Comparison of ENCODE assay signal across 1 cellular context in the genomic region with DNA sequence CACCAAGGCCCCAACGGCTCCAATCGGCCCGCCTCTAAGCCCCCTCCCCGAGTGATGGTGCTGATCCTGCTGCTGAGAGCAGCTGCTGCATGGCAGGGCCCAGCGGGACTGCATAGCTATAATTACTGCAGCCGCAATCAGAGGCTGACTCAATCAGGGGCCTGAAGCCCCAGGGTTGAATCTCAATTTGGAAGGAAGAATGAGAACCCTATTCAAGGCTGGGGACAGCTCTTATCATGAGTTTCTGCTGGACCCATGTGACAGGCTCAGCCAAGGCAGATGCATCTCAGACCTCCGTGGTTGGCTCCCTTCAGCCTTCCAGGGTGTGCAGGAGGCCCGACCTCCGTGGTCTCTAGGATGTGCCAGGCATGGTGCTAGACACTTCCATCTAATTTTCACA.
TF ChIP-seq lines count a peak whose summit lies in the region.

No MANE protein-coding gene starts in this region.

TF ChIP-seq in HepG2, 621 proteins besides CTCF, POLR2A, EP300 and RAD21:
- no peak for TF ChIP-seq REPIN1 (CRISPR knock-in tag; IDR thresholded peaks at IDR 0.05; ENCODE audit: borderline replicate concordance, low read depth)
- TF ChIP-seq RFX5 (IDR thresholded peaks at IDR 0.05; ENCODE audit: low read depth, low read length) = no peak
- no peak for TF ChIP-seq SOX13 (IDR thresholded peaks at IDR 0.05)
- no peak for TF ChIP-seq SOX13 (CRISPR knock-in tag; conservative IDR thresholded peaks at IDR 0.05 in 1 of 2, IDR thresholded peaks at IDR 0.05 in 1 of 2)
- TF ChIP-seq ZNF883 (CRISPR knock-in tag; IDR thresholded peaks at IDR 0.05; ENCODE audit: not compliant biosample characterization) = no peak
- no peak for TF ChIP-seq RFX3 (CRISPR knock-in tag; IDR thresholded peaks at IDR 0.05)
- TF ChIP-seq DMAP1 (CRISPR knock-in tag; IDR thresholded peaks at IDR 0.05) = no peak
- no peak for TF ChIP-seq ZNF350 (CRISPR knock-in tag; IDR thresholded peaks at IDR 0.05; ENCODE audit: borderline replicate concordance, low read depth)
- TF ChIP-seq NCOA5 (CRISPR knock-in tag; IDR thresholded peaks at IDR 0.05) = no peak
- no peak for TF ChIP-seq ZNF605 (CRISPR knock-in tag; IDR thresholded peaks at IDR 0.05)
- TF ChIP-seq ZNF792 (CRISPR knock-in tag; IDR thresholded peaks at IDR 0.05) = no peak
- no peak for TF ChIP-seq CEBPZ (IDR thresholded peaks at IDR 0.05; ENCODE audit: low read length)
- no peak for TF ChIP-seq HNF1B (CRISPR knock-in tag; IDR thresholded peaks at IDR 0.05)
- TF ChIP-seq ZNF781 (CRISPR knock-in tag; IDR thresholded peaks at IDR 0.05; ENCODE audit: borderline replicate concordance, not compliant biosample characterization) = no peak
